ENCODE assay signal across 1 cellular context in genomic region chr4:121951570-121952110, GRCh38.
TF ChIP-seq lines count a peak whose summit lies in the region.

TRPC3 (minus strand) TSS chr4:121952060; CDS start chr4:121951680, 380 bp downstream.

TF ChIP-seq in SK-N-SH treated with all-trans-retinoic acid at 6 μM for 48 hours, 23 proteins besides CTCF, POLR2A, EP300 and RAD21 (continued from another document):
- TF ChIP-seq CREB5 (CRISPR knock-in tag; IDR thresholded peaks at IDR 0.05; ENCODE audit: low read depth) (no peak), ZNF70 (CRISPR knock-in tag; IDR thresholded peaks at IDR 0.05) (no peak)
